ENCODE assay signal across 11 cellular contexts in the genomic region with DNA sequence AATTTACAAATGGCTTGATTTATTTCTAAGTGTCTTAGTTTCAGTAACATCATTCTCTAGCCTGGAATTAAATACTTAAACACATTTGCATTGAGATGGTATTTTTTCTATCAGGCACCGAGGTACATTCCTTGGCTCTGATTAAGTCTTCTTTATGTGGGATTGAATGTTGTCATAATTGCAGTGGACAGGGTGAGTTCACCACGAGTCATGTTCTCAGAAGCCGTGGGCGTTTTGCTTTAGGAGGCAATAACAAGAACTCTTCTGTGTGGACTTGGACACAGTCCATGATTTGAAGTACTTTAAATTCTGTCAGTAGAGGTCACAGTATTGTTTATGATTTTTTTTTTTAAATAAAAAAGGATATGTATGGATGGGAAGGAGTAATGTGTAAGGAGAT. TPM values are rescaled to one million over a fixed set of nuclear protein-coding genes. Genes with fewer than 3 reads are reported as not detected.
DNase-seq lines count a peak whose midpoint lies in the region; ATAC-seq, FAIRE-seq and TF ChIP-seq lines count a peak whose summit lies in the region.
"Had no signal": no experiment of that assay in that cellular context is flagged by ENCODE, and none has a peak within 500 bp of the region (broad histone marks: within the 10 kb centered on the region; RNA-seq: fewer than 3 reads in every experiment).

No MANE protein-coding gene starts in this region.

- no peaks in the 10 kb centered on the region for H3K27me3 Mint-ChIP-seq in WTC11 (ENCODE audit: low read depth)

- no peaks in the 10 kb centered on the region for H3K36me3 Mint-ChIP-seq in WTC11

- H3K4ac ChIP-seq in IMR-90 (ENCODE audit: low read depth, low read length): no peak overlapping the region

- no peaks in the 10 kb centered on the region; the same call in 1 of the 2 replicates for H3K9me3 ChIP-seq in IMR-90 (ENCODE audit: control insufficient read depth, insufficient read depth, low read length)
- H3K9me3 ChIP-seq in pancreas: no peaks in the 10 kb centered on the region

- no peak overlapping the region for H3K23ac ChIP-seq in IMR-90 (ENCODE audit: low read depth, low read length)

- peak; percentile 93 for ATAC-seq in IMR-90 (ENCODE audit: low read depth)
- ATAC-seq in pancreas: no peak
- ATAC-seq in WTC11: no peak

- H3K4me1 ChIP-seq in IMR-90 (ENCODE audit: control insufficient read depth, insufficient read depth, low read length): no peaks in the 10 kb centered on the region
- no peaks in the 10 kb centered on the region for H3K4me1 ChIP-seq in pancreas

- H2AK5ac ChIP-seq in IMR-90 (ENCODE audit: low read depth, low read length): no peak overlapping the region

- H2AK9ac ChIP-seq in IMR-90 (replicated peaks; ENCODE audit: low read depth, low read length, poor library complexity): no peak overlapping the region

- H3K4me3 ChIP-seq in IMR-90 (ENCODE audit: insufficient read depth, low read depth, low read length): no peak overlapping the region
- H3K4me3 ChIP-seq in pancreas: no peak overlapping the region

- no peak overlapping the region for H3K56ac ChIP-seq in IMR-90 (ENCODE audit: extremely low read depth, insufficient read depth, low read length)

- no peak overlapping the region for H2BK20ac ChIP-seq in IMR-90 (ENCODE audit: low read depth, low read length)

- no peak overlapping the region for H2BK5ac ChIP-seq in IMR-90 (ENCODE audit: low read depth, low read length, poor library complexity, severe bottlenecking)

- no peaks in the 10 kb centered on the region for H3K4me1 Mint-ChIP-seq in WTC11

- no peak for TF ChIP-seq RAD21 in IMR-90 (IDR thresholded peaks at IDR 0.05; ENCODE audit: low read length)

- no peak overlapping the region for H3K14ac ChIP-seq in IMR-90 (replicated peaks; ENCODE audit: low read depth, low read length)

- no TSS peak for BruUV-seq in IMR-90 (replicated peaks; lab: Mats Ljungman, UMichigan)

- no peak overlapping the region for H4K91ac ChIP-seq in IMR-90 (ENCODE audit: insufficient read depth, low read depth, low read length)

- no peak overlapping the region for H2BK15ac ChIP-seq in IMR-90 (ENCODE audit: low read depth, low read length)

- TF ChIP-seq CTCF in IMR-90 (conservative IDR thresholded peaks at IDR 0.05; ENCODE audit: low read depth, low read length) (no peak), pancreas (IDR thresholded peaks at IDR 0.05) (no peak), WTC11 (IDR thresholded peaks at IDR 0.05) (no peak)

- H3K4me2 ChIP-seq in IMR-90 (ENCODE audit: low read depth, low read length): no peak overlapping the region

- in situ Hi-C loops in IMR-90 (cut with MboI; ENCODE audit: low sequenced_read_pairs): no loop called here

- H4K20me1 ChIP-seq in IMR-90 (ENCODE audit: insufficient read depth, low read length): no peaks in the 10 kb centered on the region

- no peak overlapping the region for H3K27ac Mint-ChIP-seq in WTC11

- no peaks in the 10 kb centered on the region for H3K27me3 ChIP-seq in IMR-90 (ENCODE audit: control insufficient read depth, insufficient read depth, low read length)
- H3K27me3 ChIP-seq in pancreas: peaks cover 0 to 3% (median 0%) of the 10 kb centered on the region in 4 donors

- no peak overlapping the region for H3K4me3 Mint-ChIP-seq in WTC11

- intact Hi-C loops in IMR-90 (cut with micrococcal nuclease) (no loop called here), pancreas (cut with DNase I) (no loop called here)

- H2AFZ ChIP-seq in IMR-90 (replicated peaks; ENCODE audit: low read length, poor library complexity): no peak overlapping the region

- H3K27ac ChIP-seq in IMR-90 (ENCODE audit: insufficient read depth, low read length): no peak overlapping the region
- H3K27ac ChIP-seq in pancreas: no peak overlapping the region

- CTCF ChIA-PET in IMR-90 (lab: Yijun Ruan, JAX): no interaction called here
- CTCF ChIA-PET in WTC11 (lab: Charles Lee): no interaction called here

- H3K9me3 Mint-ChIP-seq in WTC11: 0 out of 2 replicates have a peak, but pooled peaks cover 3% of the 10 kb centered on the region

- 7% methylated on average over 3 of the region's 4 CpGs; no CpG with 5 or more reads in 1 of the 2 experiments for WGBS in IMR-90 (ENCODE audit: extremely low coverage in 2 of 2, insufficient read length in 1 of 2), 2 experiments
- WGBS in pancreas, 2 donors: 31 to 39% methylated on average over 4 of the region's 4 CpGs

- H3K18ac ChIP-seq in IMR-90 (ENCODE audit: low read depth, low read length): no peak overlapping the region

- POLR2A ChIA-PET in IMR-90 (lab: Charles Lee; ENCODE audit: unreplicated experiment) (no interaction called here), WTC11 (lab: Charles Lee) (no interaction called here)

- H4K8ac ChIP-seq in IMR-90 (ENCODE audit: low read depth in 2 of 2, low read length in 2 of 2): no peak overlapping the region

- FAIRE-seq in pancreas (lab: Jason Lieb, UNC): peak; percentile 66
- FAIRE-seq: endometrium had no signal

- no peak overlapping the region for H4K5ac ChIP-seq in IMR-90 (ENCODE audit: low read depth, low read length)

- H3K36me3 ChIP-seq in IMR-90 (ENCODE audit: control insufficient read depth, insufficient read depth, low read length): no peaks in the 10 kb centered on the region
- no peaks in the 10 kb centered on the region for H3K36me3 ChIP-seq in pancreas

- H3K9me1 ChIP-seq in IMR-90 (ENCODE audit: insufficient read depth, low read length): no peaks in the 10 kb centered on the region; the same call in 1 of the 2 replicates

- H3K9ac ChIP-seq in IMR-90 (ENCODE audit: low read depth, low read length): no peak overlapping the region

- H3K79me1 ChIP-seq in IMR-90 (ENCODE audit: low read depth in 1 of 2, low read length in 2 of 2): no peaks in the 10 kb centered on the region; a peak in 1 of 4 replicates

- no peak for TF ChIP-seq POLR2A in IMR-90 (IDR thresholded peaks at IDR 0.05; ENCODE audit: low read depth, low read length)

- peak; percentile 50 for DNase-seq in AG20443 (ENCODE audit: low spot score)
- DNase-seq in IMR-90: peak; percentile 96
- DNase-seq in brain pericyte (ENCODE audit: low read depth, low spot score): peak; percentile 7
- no peak for DNase-seq in pancreas
- DNase-seq in WTC11 (ENCODE audit: low spot score): no peak
- DNase-seq in DMS153 (lab: John Stamatoyannopoulos, UW): no peak
- no peak for DNase-seq in Ammon's horn (ENCODE audit: low spot score)
- no peak for DNase-seq in AML-193 (lab: John Stamatoyannopoulos, UW)
- DNase-seq: activated CD4-positive, CD25-positive, alpha-beta regulatory T cell treated with anti-CD3 and anti-CD28 coated beads, Interleukin-2, amount 50 U/mL, for 72 hours; NCI-H2081 had no signal

- dilution Hi-C loops in IMR-90 (cut with HindIII; ENCODE audit: low sequenced_read_pairs, unreplicated experiment): no loop called here

- no peak overlapping the region for H2BK120ac ChIP-seq in IMR-90 (ENCODE audit: low read depth, low read length)

TF ChIP-seq in IMR-90, 13 proteins besides CTCF, POLR2A, EP300 and RAD21 (continues in another document):
- TF ChIP-seq RCOR1 (IDR thresholded peaks at IDR 0.05; ENCODE audit: insufficient replicate concordance, low read length) (no peak), MXI1 (IDR thresholded peaks at IDR 0.05; ENCODE audit: borderline replicate concordance, low read depth, low read length) (no peak), MAZ (IDR thresholded peaks at IDR 0.05; ENCODE audit: borderline replicate concordance, low read depth, low read length) (no peak), MAFK (IDR thresholded peaks at IDR 0.05; ENCODE audit: low read depth, low read length) (peak; percentile 16; the same call in 1 of the 2 replicates), FOS (IDR thresholded peaks at IDR 0.05; ENCODE audit: low read depth, low read length) (0 out of 2 replicates have a peak, but pooled peaks have one; percentile 26), NFE2L2 (IDR thresholded peaks at IDR 0.05; ENCODE audit: low read depth, low read length) (no peak), RFX5 (IDR thresholded peaks at IDR 0.05; ENCODE audit: low read depth, low read length) (no peak), CEBPB (IDR thresholded peaks at IDR 0.05; ENCODE audit: low read depth, low read length) (peak; percentile 60; the same call in 1 of the 2 replicates)
- TF ChIP-seq, protein P1, sequence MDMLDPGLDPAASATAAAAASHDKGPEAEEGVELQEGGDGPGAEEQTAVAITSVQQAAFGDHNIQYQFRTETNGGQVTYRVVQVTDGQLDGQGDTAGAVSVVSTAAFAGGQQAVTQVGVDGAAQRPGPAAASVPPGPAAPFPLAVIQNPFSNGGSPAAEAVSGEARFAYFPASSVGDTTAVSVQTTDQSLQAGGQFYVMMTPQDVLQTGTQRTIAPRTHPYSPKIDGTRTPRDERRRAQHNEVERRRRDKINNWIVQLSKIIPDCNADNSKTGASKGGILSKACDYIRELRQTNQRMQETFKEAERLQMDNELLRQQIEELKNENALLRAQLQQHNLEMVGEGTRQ (IDR thresholded peaks at IDR 0.05; ENCODE audit: low read depth, low read length): no peak

TF ChIP-seq in WTC11, 78 proteins besides CTCF, POLR2A, EP300 and RAD21 (continues in another document):
- TF ChIP-seq ZNF263 (CRISPR knock-in tag; IDR thresholded peaks at IDR 0.05; ENCODE audit: low read depth): no peak
- TF ChIP-seq, protein P2, sequence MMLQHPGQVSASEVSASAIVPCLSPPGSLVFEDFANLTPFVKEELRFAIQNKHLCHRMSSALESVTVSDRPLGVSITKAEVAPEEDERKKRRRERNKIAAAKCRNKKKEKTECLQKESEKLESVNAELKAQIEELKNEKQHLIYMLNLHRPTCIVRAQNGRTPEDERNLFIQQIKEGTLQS (CRISPR knock-in tag; conservative IDR thresholded peaks at IDR 0.05): no peak

RNA-seq across cellular contexts. Expression of a gene that starts 57.1 kb away (rescaled TPM):
- total RNA-seq in IMR-90 (2012; rRNA removed) (0.18 and 0.28 TPM in 2 replicates), pancreas (1 to 10 TPM in 1 of 6 donors, under 1 TPM in 5; 0.09 to 1.9 (median 0.30) TPM), WTC11 (2021) (2.1 to 2.8 TPM (median 2.7 TPM) in 3 replicates)
- polyA plus RNA-seq in IMR-90 (2012; rRNA removed) (0.20 and 0.24 TPM in 2 replicates), pancreas (under 1 TPM; 0.53 to 0.68 TPM)
- polyA plus RNA-seq in IMR-90 (2012; cell fraction: cytosol; rRNA removed): 0.02 and 0.14 TPM in 2 replicates
- 0.04 and 0.34 TPM in 2 replicates for polyA plus RNA-seq in IMR-90 (2012; cell fraction: nucleus; rRNA removed; ENCODE audit: low replicate concordance)

Comparison
In these comparisons a context has a peak if more than half of its experiments do, and no peak if none do; other contexts are left out.
1. DNase-seq: peak in AG20443 (single experiment), IMR-90 (single experiment) and brain pericyte (single experiment); none in pancreas (0 of 6), WTC11 (single experiment), DMS153 (single experiment), Ammon's horn (single experiment) and AML-193 (0 of 2).